In genomic region chr3:24985631-24986030, GRCh38 we compare ENCODE assay signal across 18 cellular contexts.
A peak's percentile ranks its signal among the peaks of the same experiment; 100 is the strongest.
DNase-seq lines count a peak whose midpoint lies in the region; ATAC-seq and TF ChIP-seq lines count a peak whose summit lies in the region.
"Had no signal": no experiment of that assay in that cellular context is flagged by ENCODE, and none has a peak within 500 bp of the region (broad histone marks: within the 10 kb centered on the region; RNA-seq: fewer than 3 reads in every experiment).

No MANE protein-coding gene starts in this region.

- TF ChIP-seq CTCF in VCaP (conservative IDR thresholded peaks at IDR 0.05): no peak
- no peak for TF ChIP-seq CTCF in stomach (IDR thresholded peaks at IDR 0.05)

- no peak overlapping the region for H3K27ac Mint-ChIP-seq in activated naive CD8-positive, alpha-beta T cell treated with anti-CD3 and anti-CD28 coated beads, Interleukin-2, amount 50 U/mL, for 24 hours
- H3K27ac Mint-ChIP-seq in activated naive CD8-positive, alpha-beta T cell treated with anti-CD3 and anti-CD28 coated beads for 36 hours: no peak overlapping the region
- H3K27ac Mint-ChIP-seq: CD4-positive, alpha-beta memory T cell; HFFc6 had no signal

- no peak for TF ChIP-seq POLR2A in stomach (IDR thresholded peaks at IDR 0.05)

- peaks cover 4% of the 10 kb centered on the region for H3K9me3 Mint-ChIP-seq in activated naive CD8-positive, alpha-beta T cell treated with anti-CD3 and anti-CD28 coated beads, Interleukin-2, amount 50 U/mL, for 24 hours
- no peaks in the 10 kb centered on the region for H3K9me3 Mint-ChIP-seq in activated naive CD8-positive, alpha-beta T cell treated with anti-CD3 and anti-CD28 coated beads for 36 hours
- H3K9me3 Mint-ChIP-seq: HFFc6 had no signal

- H3K4me3 ChIP-seq in stomach: no peak overlapping the region
- H3K4me3 ChIP-seq: A549, HAP-1 had no signal

- no peak overlapping the region for H3K4me3 Mint-ChIP-seq in activated naive CD8-positive, alpha-beta T cell treated with anti-CD3 and anti-CD28 coated beads, Interleukin-2, amount 50 U/mL, for 24 hours
- no peak overlapping the region for H3K4me3 Mint-ChIP-seq in activated naive CD8-positive, alpha-beta T cell treated with anti-CD3 and anti-CD28 coated beads for 36 hours
- H3K4me3 Mint-ChIP-seq: CD4-positive, alpha-beta memory T cell; HFFc6 had no signal

- no peaks in the 10 kb centered on the region for H3K27me3 Mint-ChIP-seq in activated naive CD8-positive, alpha-beta T cell treated with anti-CD3 and anti-CD28 coated beads, Interleukin-2, amount 50 U/mL, for 24 hours
- H3K27me3 Mint-ChIP-seq in activated naive CD8-positive, alpha-beta T cell treated with anti-CD3 and anti-CD28 coated beads for 36 hours: no peaks in the 10 kb centered on the region
- H3K27me3 Mint-ChIP-seq: CD4-positive, alpha-beta memory T cell had no signal

- H3K27ac ChIP-seq in VCaP (peak overlapping the region; percentile 47), stomach (no peak overlapping the region)
- H3K27ac ChIP-seq: A549 had no signal

- no peaks in the 10 kb centered on the region for H3K4me1 ChIP-seq in stomach
- H3K4me1 ChIP-seq: A549, HAP-1 had no signal

- H3K9me3 ChIP-seq in stomach: no peaks in the 10 kb centered on the region
- H3K9me3 ChIP-seq: A549, HAP-1 had no signal

- 83 to 84% (median 84%) methylated on average over 8 of the region's 8 CpGs for WGBS in stomach, 5 donors

- ATAC-seq in activated naive CD8-positive, alpha-beta T cell treated with anti-CD3 and anti-CD28 coated beads, Interleukin-2, amount 50 U/mL, for 24 hours: peak; percentile 15
- ATAC-seq: A549 had no signal

- DNase-seq in activated naive CD8-positive, alpha-beta T cell treated with anti-CD3 and anti-CD28 coated beads, Interleukin-2, amount 50 U/mL, for 24 hours: no peak
- DNase-seq in activated naive CD8-positive, alpha-beta T cell treated with anti-CD3 and anti-CD28 coated beads for 36 hours: no peak
- peak; percentile 15 for DNase-seq in putamen (ENCODE audit: low spot score)
- DNase-seq in stomach: no peak
- no peak for DNase-seq in NOMO-1 treated with dmso at 0.1 percent for 144 hours (lab: John Stamatoyannopoulos, UW; ENCODE audit: unreplicated experiment)
- DNase-seq: 8988T; ACHN; AML-193; C1 segment of cervical spinal cord; Calu3; CD4-positive, alpha-beta memory T cell; COR-L47; DND-41; GOT3; HFFc6 had no signal

- H3K36me3 ChIP-seq in stomach: no peaks in the 10 kb centered on the region
- H3K36me3 ChIP-seq: HAP-1 had no signal

- intact Hi-C loops in stomach (cut with DNase I; ENCODE audit: low total_unique reads): no loop called here

- no peaks in the 10 kb centered on the region for H3K36me3 Mint-ChIP-seq in activated naive CD8-positive, alpha-beta T cell treated with anti-CD3 and anti-CD28 coated beads, Interleukin-2, amount 50 U/mL, for 24 hours (ENCODE audit: low read depth)
- H3K36me3 Mint-ChIP-seq in activated naive CD8-positive, alpha-beta T cell treated with anti-CD3 and anti-CD28 coated beads for 36 hours: no peaks in the 10 kb centered on the region
- H3K36me3 Mint-ChIP-seq: CD4-positive, alpha-beta memory T cell had no signal

- no peaks in the 10 kb centered on the region for H3K4me1 Mint-ChIP-seq in activated naive CD8-positive, alpha-beta T cell treated with anti-CD3 and anti-CD28 coated beads, Interleukin-2, amount 50 U/mL, for 24 hours
- no peaks in the 10 kb centered on the region for H3K4me1 Mint-ChIP-seq in activated naive CD8-positive, alpha-beta T cell treated with anti-CD3 and anti-CD28 coated beads for 36 hours
- H3K4me1 Mint-ChIP-seq: CD4-positive, alpha-beta memory T cell had no signal

- no peak for TF ChIP-seq EP300 in stomach (IDR thresholded peaks at IDR 0.05)

- H3K27me3 ChIP-seq in stomach: no peaks in the 10 kb centered on the region
